2 cellular contexts compared by ENCODE assay signal in genomic region chr19:4639531-4640246, GRCh38.
TF ChIP-seq lines count a peak whose summit lies in the region.

No MANE protein-coding gene starts in this region.

TF ChIP-seq in K562, 482 proteins besides CTCF, POLR2A, EP300 and RAD21 (continued from another document and continues in another):
- TF ChIP-seq TEAD4 (IDR thresholded peaks at IDR 0.05; ENCODE audit: low read length) (no peak), TEAD4 (CRISPR knock-in tag; IDR thresholded peaks at IDR 0.05; ENCODE audit: borderline replicate concordance) (0 out of 2 replicates have a peak, but pooled peaks have one; percentile 11), KLF10 (CRISPR knock-in tag; IDR thresholded peaks at IDR 0.05) (no peak), ZNF347 (CRISPR knock-in tag; IDR thresholded peaks at IDR 0.05; ENCODE audit: low read depth) (no peak), HBP1 (CRISPR knock-in tag; IDR thresholded peaks at IDR 0.05) (0 out of 2 replicates have a peak, but pooled peaks have one; percentile 22), PHF21A (IDR thresholded peaks at IDR 0.05; ENCODE audit: borderline replicate concordance, low read depth) (no peak), XRCC4 (IDR thresholded peaks at IDR 0.05; ENCODE audit: extremely low read depth, insufficient read depth, insufficient read length) (no peak), ZNF561 (CRISPR knock-in tag; conservative IDR thresholded peaks at IDR 0.05) (no peak), ETV6 (IDR thresholded peaks at IDR 0.05; ENCODE audit: borderline replicate concordance in 1 of 2, low read depth in 2 of 2, low read length in 1 of 2) (no peak), ETV6 (CRISPR knock-in tag; IDR thresholded peaks at IDR 0.05; ENCODE audit: borderline replicate concordance) (no peak), HLTF (IDR thresholded peaks at IDR 0.05) (no peak), SRSF1 (IDR thresholded peaks at IDR 0.05; ENCODE audit: low read depth, low read length) (no peak), NEUROD1 (IDR thresholded peaks at IDR 0.05; ENCODE audit: borderline replicate concordance, low read depth, low read length, partially characterized antibody) (no peak), PTBP1 (IDR thresholded peaks at IDR 0.05; ENCODE audit: low read depth, low read length) (0 out of 2 replicates have a peak, but pooled peaks have one; percentile 33), NCOA4 (IDR thresholded peaks at IDR 0.05; ENCODE audit: partially characterized antibody) (no peak), ZFX (CRISPR knock-in tag; IDR thresholded peaks at IDR 0.05) (peak; percentile 51; the same call in 1 of the 2 replicates), CHCHD3 (CRISPR knock-in tag; IDR thresholded peaks at IDR 0.05) (no peak), ZNF431 (CRISPR knock-in tag; IDR thresholded peaks at IDR 0.05) (no peak), ZNF644 (tag; IDR thresholded peaks at IDR 0.05; ENCODE audit: low read depth) (no peak), THRAP3 (IDR thresholded peaks at IDR 0.05; ENCODE audit: borderline replicate concordance) (no peak), SIX5 (IDR thresholded peaks at IDR 0.05; ENCODE audit: borderline replicate concordance in 1 of 2, insufficient read depth in 1 of 2, low read depth in 1 of 2, low read length in 2 of 2) (no peak), SREBF1 (IDR thresholded peaks at IDR 0.05; ENCODE audit: borderline replicate concordance, low read depth, low read length) (no peak), SMARCA4 (IDR thresholded peaks at IDR 0.05) (no peak), EGR1 (conservative IDR thresholded peaks at IDR 0.05) (0 out of 2 replicates have a peak, but pooled peaks have one; percentile 2), ZBTB8A (IDR thresholded peaks at IDR 0.05; ENCODE audit: partially characterized antibody) (no peak), ZNF121 (CRISPR knock-in tag; conservative IDR thresholded peaks at IDR 0.05) (peak; percentile 25; the same call in 1 of the 2 replicates), HNRNPH1 (optimal IDR thresholded peaks at IDR 0.05; ENCODE audit: low read depth, low read length) (no peak), SRSF9 (IDR thresholded peaks at IDR 0.05; ENCODE audit: borderline replicate concordance, low read depth, low read length) (no peak), ILF3 (IDR thresholded peaks at IDR 0.05; ENCODE audit: borderline replicate concordance) (no peak), GATAD2A (IDR thresholded peaks at IDR 0.05) (no peak), ZNF699 (CRISPR knock-in tag; IDR thresholded peaks at IDR 0.05; ENCODE audit: insufficient replicate concordance) (no peak), TSC22D4 (tag; IDR thresholded peaks at IDR 0.05) (no peak), NRF1 (conservative IDR thresholded peaks at IDR 0.05 in 1 of 2, IDR thresholded peaks at IDR 0.05 in 1 of 2) (no peak), GABPB2 (CRISPR knock-in tag; conservative IDR thresholded peaks at IDR 0.05) (no peak), HDAC6 (IDR thresholded peaks at IDR 0.05; ENCODE audit: low read depth, low read length) (no peak), ARID3B (CRISPR knock-in tag; IDR thresholded peaks at IDR 0.05; ENCODE audit: borderline replicate concordance) (no peak), HDAC1 (IDR thresholded peaks at IDR 0.05) (no peak), CBX2 (IDR thresholded peaks at IDR 0.05; ENCODE audit: insufficient read depth, low read length, poor library complexity, severe bottlenecking) (no peak), BDP1 (IDR thresholded peaks at IDR 0.05; ENCODE audit: insufficient read depth, insufficient read length) (no peak)
- TF ChIP-seq, protein P1, sequence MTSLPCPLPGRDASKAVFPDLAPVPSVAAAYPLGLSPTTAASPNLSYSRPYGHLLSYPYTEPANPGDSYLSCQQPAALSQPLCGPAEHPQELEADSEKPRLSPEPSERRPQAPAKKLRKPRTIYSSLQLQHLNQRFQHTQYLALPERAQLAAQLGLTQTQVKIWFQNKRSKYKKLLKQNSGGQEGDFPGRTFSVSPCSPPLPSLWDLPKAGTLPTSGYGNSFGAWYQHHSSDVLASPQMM (CRISPR knock-in tag; IDR thresholded peaks at IDR 0.05): no peak
- TF ChIP-seq, protein P2, sequence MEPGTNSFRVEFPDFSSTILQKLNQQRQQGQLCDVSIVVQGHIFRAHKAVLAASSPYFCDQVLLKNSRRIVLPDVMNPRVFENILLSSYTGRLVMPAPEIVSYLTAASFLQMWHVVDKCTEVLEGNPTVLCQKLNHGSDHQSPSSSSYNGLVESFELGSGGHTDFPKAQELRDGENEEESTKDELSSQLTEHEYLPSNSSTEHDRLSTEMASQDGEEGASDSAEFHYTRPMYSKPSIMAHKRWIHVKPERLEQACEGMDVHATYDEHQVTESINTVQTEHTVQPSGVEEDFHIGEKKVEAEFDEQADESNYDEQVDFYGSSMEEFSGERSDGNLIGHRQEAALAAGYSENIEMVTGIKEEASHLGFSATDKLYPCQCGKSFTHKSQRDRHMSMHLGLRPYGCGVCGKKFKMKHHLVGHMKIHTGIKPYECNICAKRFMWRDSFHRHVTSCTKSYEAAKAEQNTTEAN (CRISPR knock-in tag; IDR thresholded peaks at IDR 0.05): 0 out of 2 replicates have a peak, but pooled peaks have one; percentile 37

TF ChIP-seq in HepG2, 621 proteins besides CTCF, POLR2A, EP300 and RAD21 (continued from another document and continues in another):
- TF ChIP-seq ZBTB40 (IDR thresholded peaks at IDR 0.05) (no peak), ZBTB40 (CRISPR knock-in tag; IDR thresholded peaks at IDR 0.05) (0 out of 2 replicates have a peak, but pooled peaks have one; percentile 59), ZNF710 (CRISPR knock-in tag; IDR thresholded peaks at IDR 0.05; ENCODE audit: borderline replicate concordance) (no peak), ZNF703 (CRISPR knock-in tag; IDR thresholded peaks at IDR 0.05; ENCODE audit: borderline replicate concordance) (peak; percentile 58; the same call in 1 of the 2 replicates), RARA (CRISPR knock-in tag; IDR thresholded peaks at IDR 0.05) (0 out of 2 replicates have a peak, but pooled peaks have one; percentile 6), SAP130 (CRISPR knock-in tag; IDR thresholded peaks at IDR 0.05; ENCODE audit: low read depth) (peak; percentile 64), ZNF292 (CRISPR knock-in tag; IDR thresholded peaks at IDR 0.05; ENCODE audit: borderline replicate concordance, low read depth) (peak; percentile 11; the same call in 1 of the 2 replicates)
- TF ChIP-seq, protein P3, sequence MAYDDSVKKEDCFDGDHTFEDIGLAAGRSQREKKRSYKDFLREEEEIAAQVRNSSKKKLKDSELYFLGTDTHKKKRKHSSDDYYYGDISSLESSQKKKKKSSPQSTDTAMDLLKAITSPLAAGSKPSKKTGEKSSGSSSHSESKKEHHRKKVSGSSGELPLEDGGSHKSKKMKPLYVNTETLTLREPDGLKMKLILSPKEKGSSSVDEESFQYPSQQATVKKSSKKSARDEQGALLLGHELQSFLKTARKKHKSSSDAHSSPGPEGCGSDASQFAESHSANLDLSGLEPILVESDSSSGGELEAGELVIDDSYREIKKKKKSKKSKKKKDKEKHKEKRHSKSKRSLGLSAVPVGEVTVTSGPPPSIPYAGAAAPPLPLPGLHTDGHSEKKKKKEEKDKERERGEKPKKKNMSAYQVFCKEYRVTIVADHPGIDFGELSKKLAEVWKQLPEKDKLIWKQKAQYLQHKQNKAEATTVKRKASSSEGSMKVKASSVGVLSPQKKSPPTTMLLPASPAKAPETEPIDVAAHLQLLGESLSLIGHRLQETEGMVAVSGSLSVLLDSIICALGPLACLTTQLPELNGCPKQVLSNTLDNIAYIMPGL (CRISPR knock-in tag; IDR thresholded peaks at IDR 0.05; ENCODE audit: borderline replicate concordance in 1 of 2, low read depth in 1 of 2): peak in 1 of 2 experiments; percentile 56; a peak in 3 of 4 replicates
- TF ChIP-seq, protein P4, sequence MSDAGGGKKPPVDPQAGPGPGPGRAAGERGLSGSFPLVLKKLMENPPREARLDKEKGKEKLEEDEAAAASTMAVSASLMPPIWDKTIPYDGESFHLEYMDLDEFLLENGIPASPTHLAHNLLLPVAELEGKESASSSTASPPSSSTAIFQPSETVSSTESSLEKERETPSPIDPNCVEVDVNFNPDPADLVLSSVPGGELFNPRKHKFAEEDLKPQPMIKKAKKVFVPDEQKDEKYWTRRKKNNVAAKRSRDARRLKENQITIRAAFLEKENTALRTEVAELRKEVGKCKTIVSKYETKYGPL (CRISPR knock-in tag; IDR thresholded peaks at IDR 0.05): no peak
- TF ChIP-seq, protein P5, sequence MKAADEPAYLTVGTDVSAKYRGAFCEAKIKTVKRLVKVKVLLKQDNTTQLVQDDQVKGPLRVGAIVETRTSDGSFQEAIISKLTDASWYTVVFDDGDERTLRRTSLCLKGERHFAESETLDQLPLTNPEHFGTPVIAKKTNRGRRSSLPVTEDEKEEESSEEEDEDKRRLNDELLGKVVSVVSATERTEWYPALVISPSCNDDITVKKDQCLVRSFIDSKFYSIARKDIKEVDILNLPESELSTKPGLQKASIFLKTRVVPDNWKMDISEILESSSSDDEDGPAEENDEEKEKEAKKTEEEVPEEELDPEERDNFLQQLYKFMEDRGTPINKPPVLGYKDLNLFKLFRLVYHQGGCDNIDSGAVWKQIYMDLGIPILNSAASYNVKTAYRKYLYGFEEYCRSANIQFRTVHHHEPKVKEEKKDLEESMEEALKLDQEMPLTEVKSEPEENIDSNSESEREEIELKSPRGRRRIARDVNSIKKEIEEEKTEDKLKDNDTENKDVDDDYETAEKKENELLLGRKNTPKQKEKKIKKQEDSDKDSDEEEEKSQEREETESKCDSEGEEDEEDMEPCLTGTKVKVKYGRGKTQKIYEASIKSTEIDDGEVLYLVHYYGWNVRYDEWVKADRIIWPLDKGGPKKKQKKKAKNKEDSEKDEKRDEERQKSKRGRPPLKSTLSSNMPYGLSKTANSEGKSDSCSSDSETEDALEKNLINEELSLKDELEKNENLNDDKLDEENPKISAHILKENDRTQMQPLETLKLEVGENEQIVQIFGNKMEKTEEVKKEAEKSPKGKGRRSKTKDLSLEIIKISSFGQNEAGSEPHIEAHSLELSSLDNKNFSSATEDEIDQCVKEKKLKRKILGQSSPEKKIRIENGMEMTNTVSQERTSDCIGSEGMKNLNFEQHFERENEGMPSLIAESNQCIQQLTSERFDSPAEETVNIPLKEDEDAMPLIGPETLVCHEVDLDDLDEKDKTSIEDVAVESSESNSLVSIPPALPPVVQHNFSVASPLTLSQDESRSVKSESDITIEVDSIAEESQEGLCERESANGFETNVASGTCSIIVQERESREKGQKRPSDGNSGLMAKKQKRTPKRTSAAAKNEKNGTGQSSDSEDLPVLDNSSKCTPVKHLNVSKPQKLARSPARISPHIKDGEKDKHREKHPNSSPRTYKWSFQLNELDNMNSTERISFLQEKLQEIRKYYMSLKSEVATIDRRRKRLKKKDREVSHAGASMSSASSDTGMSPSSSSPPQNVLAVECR (CRISPR knock-in tag; IDR thresholded peaks at IDR 0.05; ENCODE audit: borderline replicate concordance): peak; percentile 60
